27 cellular contexts compared by ENCODE assay signal in the genomic region with DNA sequence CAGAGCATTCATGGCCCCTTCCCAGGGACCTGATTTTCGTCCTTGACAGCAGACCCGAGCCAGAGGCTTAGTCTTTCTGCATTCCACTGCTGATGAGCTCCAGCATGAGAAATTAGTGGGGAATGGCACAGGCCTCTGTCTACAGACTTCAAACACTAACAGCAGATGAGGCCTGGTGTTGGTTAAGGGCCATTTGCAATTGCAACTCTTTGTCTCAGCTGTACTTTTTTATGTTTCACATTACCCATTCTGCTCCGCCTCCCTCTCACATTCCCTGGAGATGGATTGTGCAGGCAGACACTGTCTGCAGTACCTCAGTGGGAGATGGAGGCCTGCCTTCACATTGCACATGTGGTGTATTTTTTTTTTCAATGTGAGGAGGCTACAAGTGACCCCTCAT.
"Had no signal": no experiment of that assay in that cellular context is flagged by ENCODE, and none has a peak within 500 bp of the region (broad histone marks: within the 10 kb centered on the region; RNA-seq: fewer than 3 reads in every experiment).

No MANE protein-coding gene starts in this region.

- H3K27ac ChIP-seq: Peyer's patch, RWPE1, SJCRH30, VCaP had no signal

- H3K4me1 Mint-ChIP-seq: activated CD4-positive, alpha-beta T cell treated with anti-CD3 and anti-CD28 coated beads, Interleukin-2, amount 10 ng/mL, durations not matched to agents 7 days and 5 days; activated T-helper 17 cell treated with anti-CD3 and anti-CD28 coated beads, Interleukin-2, amount 50 U/mL, for 72 hours had no signal

- H3K9ac ChIP-seq: SK-N-SH had no signal

- H3K4me2 ChIP-seq: SK-N-SH had no signal

- H3K36me3 Mint-ChIP-seq: activated CD4-positive, alpha-beta memory T cell treated with anti-CD3 and anti-CD28 coated beads for 36 hours; activated naive CD8-positive, alpha-beta T cell; brain had no signal

- H3K4me3 ChIP-seq: Peyer's patch, SJCRH30 had no signal

- H3K27ac Mint-ChIP-seq: activated CD4-positive, alpha-beta memory T cell treated with anti-CD3 and anti-CD28 coated beads for 36 hours; activated CD4-positive, alpha-beta T cell treated with anti-CD3 and anti-CD28 coated beads, Interleukin-2, amount 10 ng/mL, durations not matched to agents 7 days and 5 days; activated naive CD4-positive, alpha-beta T cell treated with anti-CD3 and anti-CD28 coated beads for 36 hours; activated naive CD8-positive, alpha-beta T cell; activated T-helper 17 cell treated with anti-CD3 and anti-CD28 coated beads, Interleukin-2, amount 50 U/mL, for 72 hours had no signal

- H3K36me3 ChIP-seq: Peyer's patch, SJCRH30 had no signal

- H3K27me3 ChIP-seq: Peyer's patch, SJCRH30 had no signal

- H3K4me3 Mint-ChIP-seq: activated CD4-positive, alpha-beta memory T cell treated with anti-CD3 and anti-CD28 coated beads for 36 hours; activated CD4-positive, alpha-beta T cell treated with anti-CD3 and anti-CD28 coated beads, Interleukin-2, amount 10 ng/mL, durations not matched to agents 7 days and 5 days; activated naive CD4-positive, alpha-beta T cell treated with anti-CD3 and anti-CD28 coated beads for 36 hours; activated naive CD8-positive, alpha-beta T cell; activated T-helper 17 cell treated with anti-CD3 and anti-CD28 coated beads, Interleukin-2, amount 50 U/mL, for 72 hours; brain had no signal

- DNase-seq: activated CD4-positive, alpha-beta memory T cell treated with anti-CD3 and anti-CD28 coated beads for 36 hours; activated CD4-positive, alpha-beta T cell treated with anti-CD3 and anti-CD28 coated beads, Interleukin-2, amount 10 ng/mL, durations not matched to agents 7 days and 5 days; activated CD4-positive, CD25-positive, alpha-beta regulatory T cell; activated gamma-delta T cell; activated naive CD4-positive, alpha-beta T cell treated with anti-CD3 and anti-CD28 coated beads for 36 hours; activated T-cell treated with anti-CD3 and anti-CD28 coated beads for 4 hours; activated T-cell treated with anti-CD3 and anti-CD28 coated beads, Interleukin-2, amount 50 U/mL, for 48 hours; amygdala; Kasumi-1; KBM-7; NCI-H146; NCI-H187 treated with DMSO at 0.1 percent for 48 hours; NCI-H2081 treated with DMSO at 0.1 percent for 48 hours; NCI-H2171 treated with DMSO at 0.1 percent for 48 hours; NCI-H345; NCI-H510A; NCI-H526 treated with DMSO at 0.1 percent for 48 hours; Peyer's patch; Right ventricle myocardium superior; SJCRH30; SK-N-SH; T-helper 1 cell had no signal

- H3K4me1 ChIP-seq: Peyer's patch, SJCRH30 had no signal

- H3K9me3 Mint-ChIP-seq: activated CD4-positive, alpha-beta memory T cell treated with anti-CD3 and anti-CD28 coated beads for 36 hours; activated CD4-positive, alpha-beta T cell treated with anti-CD3 and anti-CD28 coated beads, Interleukin-2, amount 10 ng/mL, durations not matched to agents 7 days and 5 days; activated naive CD4-positive, alpha-beta T cell treated with anti-CD3 and anti-CD28 coated beads for 36 hours; activated T-helper 17 cell treated with anti-CD3 and anti-CD28 coated beads, Interleukin-2, amount 50 U/mL, for 72 hours had no signal

- H3K9me3 ChIP-seq: Peyer's patch, SJCRH30, SK-N-SH had no signal
